In the genomic region with DNA sequence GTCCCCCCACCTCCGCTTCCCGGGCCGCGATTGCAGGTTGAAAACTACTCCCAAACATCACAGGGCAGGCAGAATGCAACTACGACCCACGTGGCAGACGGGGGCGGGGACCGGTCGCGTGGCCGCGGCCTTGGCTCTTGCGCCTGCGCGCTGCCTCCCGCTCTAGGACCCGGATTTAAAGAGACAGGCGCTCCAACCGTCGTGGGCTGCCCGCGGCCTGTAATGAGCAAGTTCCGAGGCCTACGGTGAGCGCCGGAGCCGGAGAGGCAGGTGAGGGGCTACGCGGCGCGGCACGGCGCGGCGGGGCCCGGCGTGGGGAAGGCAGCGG, we compare ENCODE assay signal across 8 cellular contexts. TPM values are rescaled to one million over a fixed set of nuclear protein-coding genes. Genes with fewer than 3 reads are reported as not detected.
DNase-seq lines count a peak whose midpoint lies in the region; ATAC-seq and TF ChIP-seq lines count a peak whose summit lies in the region.

A gene (plus strand): TSS at position 160 of the 328 bp plus-strand sequence. CDS start 2,494 bp downstream, outside the sequence.

- H3K4me3 ChIP-seq in H7 (ENCODE audit: insufficient read depth, low read depth, low read length) (peak within 1 kb of the TSS; percentile 93), fibroblast of pulmonary artery (replicated peaks; ENCODE audit: low read depth, low read length) (peak within 1 kb of the TSS; percentile 79)

- no peak for TF ChIP-seq CTCF in fibroblast of pulmonary artery (IDR thresholded peaks at IDR 0.05; ENCODE audit: low read length, missing control alignments)

- H3K27me3 Mint-ChIP-seq in natural killer cell treated with Interleukin-12 subunit alpha and Interleukin-12 subunit beta and Interleukin-15 and Interleukin-18, amount 100 ng/mL, for 72 hours = no peaks in the 10 kb centered on the region

- peak within 1 kb of the TSS; percentile 99 for H3K4me3 Mint-ChIP-seq in natural killer cell treated with Interleukin-12 subunit alpha and Interleukin-12 subunit beta and Interleukin-15 and Interleukin-18, amount 100 ng/mL, for 72 hours

- peak; percentile 72; the same call in 1 of the 2 replicates for TF ChIP-seq POLR2A in Raji (IDR thresholded peaks at IDR 0.05; ENCODE audit: insufficient read depth, low read depth, low read length)

- DNase-seq in EL (peak; percentile 94), H7 (peak; percentile 98), M059J (ENCODE audit: low read depth) (peak; percentile 91), fibroblast of pulmonary artery (ENCODE audit: low read depth) (peak; percentile 94)
- peak; percentile 89 for DNase-seq in activated T-helper 9 cell treated with anti-CD3 and anti-CD28 coated beads, Interleukin-2, amount 50 U/mL, for 16 hours (ENCODE audit: low read depth)
- DNase-seq in natural killer cell treated with Interleukin-12 subunit alpha and Interleukin-12 subunit beta and Interleukin-15 and Interleukin-18, amount 100 ng/mL, for 72 hours (ENCODE audit: low spot score) = peak; percentile 92
- peak; percentile 93 for DNase-seq in stimulated activated naive CD4-positive, alpha-beta T cell treated with Interleukin-2 at 50 U/mL for 16 hours (lab: John Stamatoyannopoulos, UW)

- peak within 1 kb of the TSS; percentile 97 for H3K27ac Mint-ChIP-seq in natural killer cell treated with Interleukin-12 subunit alpha and Interleukin-12 subunit beta and Interleukin-15 and Interleukin-18, amount 100 ng/mL, for 72 hours

- H3K9me3 Mint-ChIP-seq in natural killer cell treated with Interleukin-12 subunit alpha and Interleukin-12 subunit beta and Interleukin-15 and Interleukin-18, amount 100 ng/mL, for 72 hours = no peaks in the 10 kb centered on the region

- peaks cover 16% of the 10 kb centered on the region for H3K36me3 Mint-ChIP-seq in natural killer cell treated with Interleukin-12 subunit alpha and Interleukin-12 subunit beta and Interleukin-15 and Interleukin-18, amount 100 ng/mL, for 72 hours

- H3K4me1 Mint-ChIP-seq in natural killer cell treated with Interleukin-12 subunit alpha and Interleukin-12 subunit beta and Interleukin-15 and Interleukin-18, amount 100 ng/mL, for 72 hours (ENCODE audit: low read depth in 2 of 2) = peaks cover 37 to 43% of the 10 kb centered on the region in 2 donors

- ATAC-seq in natural killer cell treated with Interleukin-12 subunit alpha and Interleukin-12 subunit beta and Interleukin-15 and Interleukin-18, amount 100 ng/mL, for 72 hours = peak; percentile 91 to 94

- peaks cover 7% of the 10 kb centered on the region for H3K36me3 ChIP-seq in H7 (replicated peaks; ENCODE audit: control insufficient read depth, insufficient read depth, low read length)

- no peaks in the 10 kb centered on the region for H3K27me3 ChIP-seq in H7 (ENCODE audit: control insufficient read depth, insufficient read depth, low read length)

RNA-seq across cellular contexts. Expression of the gene that starts here (rescaled TPM):
- 94.6 and 139 TPM in 2 replicates for total RNA-seq in H7 (2014; rRNA removed; shearing (Covaris generic))
- total RNA-seq in M059J (2014; rRNA removed; shearing (Covaris generic)) = 18.7 and 33.5 TPM in 2 replicates
- total RNA-seq in natural killer cell treated with Interleukin-12 subunit alpha and Interleukin-12 subunit beta and Interleukin-15 and Interleukin-18, amount 100 ng/mL, for 72 hours = 10 to 100 TPM; 65.8 to 89.4 TPM

Comparison
In these comparisons a context has a peak if more than half of its experiments do, and no peak if none do; other contexts are left out.
1. Peak in every context shown above with its lines: DNase-seq, ATAC-seq and H3K4me3 ChIP-seq.